22 cellular contexts compared by ENCODE assay signal in the genomic region with DNA sequence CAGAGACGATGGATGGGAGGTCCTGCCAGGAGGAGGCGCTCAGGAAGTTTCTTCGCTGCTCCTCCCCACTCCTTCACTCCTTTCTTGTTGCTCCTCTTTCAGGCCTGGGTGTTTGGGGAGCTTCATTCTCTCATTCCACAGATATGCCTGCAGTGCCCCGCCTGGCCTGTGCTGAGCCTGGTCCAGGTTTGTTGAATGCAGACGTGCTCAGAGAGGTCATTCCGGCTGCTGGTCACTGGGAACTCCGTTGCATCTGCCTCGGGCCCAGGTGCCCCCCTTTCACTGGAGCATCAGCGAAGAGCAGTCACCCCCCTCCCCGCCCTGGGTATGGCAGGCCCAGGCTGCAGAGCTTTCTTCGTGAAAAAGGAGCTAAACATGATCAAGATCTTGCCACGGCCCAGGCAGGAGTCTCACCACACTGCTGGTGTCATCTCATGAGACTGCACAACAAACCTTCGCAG. TPM values are rescaled to one million over a fixed set of nuclear protein-coding genes. Genes with fewer than 3 reads are reported as not detected.
A peak's percentile ranks its signal among the peaks of the same experiment; 100 is the strongest.
DNase-seq lines count a peak whose midpoint lies in the region; ATAC-seq, FAIRE-seq and TF ChIP-seq lines count a peak whose summit lies in the region.
"Had no signal": no experiment of that assay in that cellular context is flagged by ENCODE, and none has a peak within 500 bp of the region (broad histone marks: within the 10 kb centered on the region; RNA-seq: fewer than 3 reads in every experiment).

No MANE protein-coding gene starts in this region.

- peaks cover 0 to 9% (median 4%) of the 10 kb centered on the region in 3 experiments; a peak in 4 of 7 replicates for H3K36me3 Mint-ChIP-seq in H9 (ENCODE audit: insufficient read depth in 1 of 3, low read depth in 3 of 3)
- H3K36me3 Mint-ChIP-seq: IgD-negative memory B cell had no signal

- H4K8ac ChIP-seq in H9 (replicated peaks; ENCODE audit: insufficient read length, low read depth, low read length) = no peak overlapping the region

- POLR2A ChIA-PET in K562 (lab: Yijun Ruan, JAX) = interaction anchor here (0.6 to 0.7 kb wide), 3 partner anchors 34 to 566 kb away, joined by 3 read pairs; no protein-coding TSS in a partner anchor

- H3K4ac ChIP-seq in H9 (ENCODE audit: low read depth, low read length) = no peak overlapping the region

- H3K4me3 ChIP-seq in K562 = no peak overlapping the region
- H3K4me3 ChIP-seq: MG63, SJCRH30 had no signal

- H2AFZ ChIP-seq in H9 (ENCODE audit: low read length) (no peak overlapping the region), K562 (ENCODE audit: low read depth, low read length) (no peak overlapping the region)

- H4K5ac ChIP-seq in H9 (ENCODE audit: insufficient read length, low read depth, low read length) = no peak overlapping the region

- H3K36me3 ChIP-seq in K562 (ENCODE audit: control insufficient read depth, insufficient read depth, low read length) = no peaks in the 10 kb centered on the region
- H3K36me3 ChIP-seq: MG63, SJCRH30 had no signal

- in situ Hi-C loops in K562 (cut with MboI) = no loop called here

- intact Hi-C loops in K562 (cut with micrococcal nuclease) = loop anchor here (10.0 kb wide), 1 partner anchor 46 kb away; a partner anchor contains a TSS

- no peak overlapping the region for H3K4me3 Mint-ChIP-seq in H9
- H3K4me3 Mint-ChIP-seq: B cell, IgD-negative memory B cell had no signal

- no peak overlapping the region for H3K14ac ChIP-seq in H9 (ENCODE audit: insufficient read depth, low read length)

- no peak overlapping the region for H2BK15ac ChIP-seq in H9 (ENCODE audit: low read depth, low read length)

- H3K27me3 ChIP-seq in H9 (ENCODE audit: insufficient read depth, low read length) (no peaks in the 10 kb centered on the region), K562 (ENCODE audit: control insufficient read depth in 2 of 2, insufficient read depth in 2 of 2, low read length in 2 of 2) (peaks cover 0 to 8% of the 10 kb centered on the region in 2 experiments; a peak in 1 of 5 replicates)
- H3K27me3 ChIP-seq: MG63 had no signal

- H2BK120ac ChIP-seq in H9 (ENCODE audit: low read depth, low read length, poor library complexity, severe bottlenecking) = no peak overlapping the region

- H3K27ac Mint-ChIP-seq in H9 = no peak overlapping the region
- H3K27ac Mint-ChIP-seq: B cell, IgD-negative memory B cell had no signal

- peak; percentile 84 for ATAC-seq in K562
- ATAC-seq in GM19035 (IDR thresholded peaks at IDR 0.05; ENCODE audit: unreplicated experiment) = no peak
- ATAC-seq in HG02870 (IDR thresholded peaks at IDR 0.05; ENCODE audit: unreplicated experiment) = no peak
- ATAC-seq: PC-3 had no signal

- no peak overlapping the region for H2AK5ac ChIP-seq in H9 (ENCODE audit: insufficient read length, low read length)

- no peak overlapping the region for H3K56ac ChIP-seq in H9 (ENCODE audit: insufficient read length, low read depth, low read length)

- H3K23ac ChIP-seq in H9 (ENCODE audit: insufficient read length, low read depth, low read length) = no peak overlapping the region

- H4K20me1 ChIP-seq in H9 (ENCODE audit: control insufficient read depth, insufficient read depth, insufficient read length) (no peaks in the 10 kb centered on the region), K562 (replicated peaks; ENCODE audit: control insufficient read depth, insufficient read depth, low read length) (no peaks in the 10 kb centered on the region)

- H3K79me2 ChIP-seq in H9 (ENCODE audit: insufficient read depth, low read length) (no peaks in the 10 kb centered on the region), K562 (ENCODE audit: control insufficient read depth, insufficient read depth, low read length) (no peaks in the 10 kb centered on the region)

- no peak for TF ChIP-seq EP300 in K562 (IDR thresholded peaks at IDR 0.05; ENCODE audit: low read length)

- peaks cover 18 to 25% of the 10 kb centered on the region in 2 experiments for H3K9me3 Mint-ChIP-seq in H9

- H3K27me3 Mint-ChIP-seq in H9 (ENCODE audit: low read depth) = peaks cover 26% of the 10 kb centered on the region

- H2BK12ac ChIP-seq in H9 (ENCODE audit: insufficient read length, low read depth, low read length) = no peak overlapping the region

- peak in 1 of 2 experiments; percentile 30; a peak in 2 of 4 replicates for TF ChIP-seq RAD21 in K562 (CRISPR knock-in tag; conservative IDR thresholded peaks at IDR 0.05 in 1 of 2, IDR thresholded peaks at IDR 0.05 in 1 of 2)

- H2BK5ac ChIP-seq in H9 (ENCODE audit: insufficient read length, low read length) = no peak overlapping the region

- H4K91ac ChIP-seq in H9 (ENCODE audit: insufficient read length, low read depth, low read length) = no peak overlapping the region

- peak; percentile 43; the same call in 2 of the 3 replicates for TF ChIP-seq CTCF in H9 (conservative IDR thresholded peaks at IDR 0.05)
- peak; percentile 26 to 37 (median 34); a peak in 5 of 6 replicates for TF ChIP-seq CTCF in K562 (IDR thresholded peaks at IDR 0.05 in 2 of 3, conservative IDR thresholded peaks at IDR 0.05 in 1 of 3; ENCODE audit: insufficient read depth in 2 of 3, low read depth in 1 of 3, low read length in 3 of 3)

- H3K79me1 ChIP-seq in H9 (ENCODE audit: insufficient read depth, low read depth, low read length, poor library complexity, severe bottlenecking) = no peaks in the 10 kb centered on the region

- no peaks in the 10 kb centered on the region for H3K4me1 Mint-ChIP-seq in H9
- H3K4me1 Mint-ChIP-seq: B cell, IgD-negative memory B cell had no signal

- peaks cover 11% of the 10 kb centered on the region for H3K9me3 ChIP-seq in H9 (ENCODE audit: control insufficient read depth, low read depth, low read length)
- peaks cover 3% of the 10 kb centered on the region for H3K9me3 ChIP-seq in K562 (replicated peaks; ENCODE audit: control insufficient read depth, insufficient read depth, low read depth, low read length)
- H3K9me3 ChIP-seq: MG63, SJCRH30 had no signal

- H3K9ac ChIP-seq in H9 (ENCODE audit: extremely low read depth, insufficient read length, low read length) = no peak overlapping the region
- H3K9ac ChIP-seq in K562 (ENCODE audit: insufficient read depth in 1 of 2, low read depth in 2 of 2, low read length in 2 of 2) = no peak overlapping the region

- H3K9me1 ChIP-seq in K562 (ENCODE audit: control insufficient read depth, insufficient read depth, low read length) = no peaks in the 10 kb centered on the region

- FAIRE-seq in K562 (lab: Jason Lieb, UNC) = no peak
- FAIRE-seq: G401.6, HTR-8/SVneo had no signal

- peak; percentile 44 for DNase-seq in ELF-1 (ENCODE audit: low read depth, low spot score)
- peak; percentile 63 for DNase-seq in H9
- peak in 2 of 4 experiments; percentile 23 to 24 for DNase-seq in K562 (ENCODE audit: extremely low read depth in 1 of 4, low spot score in 3 of 4)
- DNase-seq in mesenteric fat pad (ENCODE audit: low spot score) = peak; percentile 72
- DNase-seq in stimulated activated CD4-positive, alpha-beta T cell treated with anti-CD3 and anti-CD28 coated beads, Interleukin-12 subunit alpha, Interleukin-12 subunit beta, amount 100 ng/mL, for 4 hours = no peak
- DNase-seq: DMS 273 treated with DMSO at 0.1 percent for 48 hours, DND-41, Kasumi-1, MG63, NCI-H1048, NCI-H1436 treated with DMSO at 0.1 percent for 48 hours, NCI-H2029, NCI-H2171, NCI-H526, PC-3, SJCRH30 had no signal

- no TSS peak for BruUV-seq in K562 (replicated peaks; lab: Mats Ljungman, UMichigan)

- no peak overlapping the region for H2BK20ac ChIP-seq in H9 (ENCODE audit: low read depth, low read length, poor library complexity, severe bottlenecking)

- no peak overlapping the region for H3K18ac ChIP-seq in H9 (ENCODE audit: insufficient read length, low read depth, low read length)

- WGBS in H9 (ENCODE audit: extremely low coverage, insufficient read length, low lambda C conversion rate) = no CpG with 5 or more reads among the region's 13 CpGs
- 32% methylated on average over 13 of the region's 13 CpGs for WGBS in K562 (ENCODE audit: insufficient coverage, low coverage, missing lambda C conversion rate)

- no peaks in the 10 kb centered on the region; the same call in 1 of the 2 replicates for H3K4me1 ChIP-seq in H9 (ENCODE audit: insufficient read depth, low read length)
- H3K4me1 ChIP-seq in K562 (replicated peaks in 1 of 2; ENCODE audit: control insufficient read depth in 2 of 2, insufficient read depth in 2 of 2, low read length in 2 of 2) = peaks cover 0 to 9% of the 10 kb centered on the region in 2 experiments; a peak in 2 of 5 replicates
- H3K4me1 ChIP-seq: SJCRH30 had no signal

- CTCF ChIA-PET in K562 (lab: Yijun Ruan, JAX; ENCODE audit: low intra/inter-chr PET ratio) = interaction anchor here (0.6 kb wide), 1 partner anchor 84 kb away, joined by 3 read pairs; no protein-coding TSS in a partner anchor

- H3T11ph ChIP-seq in H9 (ENCODE audit: low read length) = no peak overlapping the region

- no peak overlapping the region for H3K27ac ChIP-seq in H9 (ENCODE audit: insufficient read length, low read depth, low read length)
- H3K27ac ChIP-seq in K562 (ENCODE audit: extremely low read depth, low read depth, low read length) = no peak overlapping the region
- H3K27ac ChIP-seq: SJCRH30 had no signal

- no peak for TF ChIP-seq POLR2A in K562 (conservative IDR thresholded peaks at IDR 0.05)

- H3K23me2 ChIP-seq in H9 (ENCODE audit: insufficient read length, low read depth, low read length, poor library complexity, severe bottlenecking) = no peaks in the 10 kb centered on the region

- H3K4me2 ChIP-seq in H9 (ENCODE audit: insufficient read depth, insufficient read length, low read length) = no peak overlapping the region
- H3K4me2 ChIP-seq in K562 (ENCODE audit: insufficient read depth, low read length) = no peak overlapping the region

RNA-seq across cellular contexts. Expression of a gene that starts 15.5 kb away (rescaled TPM):
- 55.1 and 56.3 TPM in 2 replicates for total RNA-seq in H9 (2021)
- 12.6 and 19.9 TPM in 2 replicates for total RNA-seq in K562 (2011; cell fraction: chromatin; rRNA removed; ENCODE audit: low replicate concordance)
- 16.7 and 17.7 TPM in 2 replicates for total RNA-seq in K562 (2011; cell fraction: nucleolus; rRNA removed)
- total RNA-seq in K562 (2011; cell fraction: nucleoplasm; rRNA removed) = 13.4 and 15.6 TPM in 2 replicates
- total RNA-seq in K562 (2014; rRNA removed) = 61.3 and 68.3 TPM in 2 replicates
- total RNA-seq in K562 (2014; rRNA removed; fragmentation: Illumina TruSeq; extraction: Trizol) = 10.5 and 12.2 TPM in 2 replicates
- 30.4 and 31.8 TPM in 2 replicates for total RNA-seq in K562 (2015; rRNA removed; fragmentation: Illumina TruSeq; extraction: Trizol)
- total RNA-seq in K562 (2021) = 45.3 and 50.6 TPM in 2 replicates
- 12.3 and 14.3 TPM in 2 replicates for polyA plus RNA-seq in K562 (2011; rRNA removed)
- 11.6 and 21.6 TPM in 2 replicates for polyA plus RNA-seq in K562 (2011; cell fraction: cytosol; rRNA removed)
- polyA plus RNA-seq in K562 (2011; cell fraction: nucleus; rRNA removed) = 17.7 and 31.0 TPM in 2 replicates
- 23.2 and 31.5 TPM in 2 replicates for polyA plus RNA-seq in K562 (2012)
- polyA plus RNA-seq in K562 (2014; fragmentation: Illumina TruSeq; extraction: Trizol) = 14.7 and 26.5 TPM in 2 replicates
- polyA plus RNA-seq in K562 (2014; fragmentation: Nextera tagmentation; extraction: Ambion mirVana) = 1 to 10 TPM; 1.4 to 1.8 TPM
- 52.7 and 61.5 TPM in 2 replicates for polyA plus RNA-seq in K562 (2014; rRNA removed)
- polyA minus RNA-seq in K562 (2011; rRNA and poly(A)+ RNA removed) = 5.3 TPM in 2 replicates
- polyA minus RNA-seq in K562 (2011; cell fraction: cytosol; rRNA and poly(A)+ RNA removed) = 8.6 and 9.6 TPM in 2 replicates
- 5.5 and 8.2 TPM in 2 replicates for polyA minus RNA-seq in K562 (2011; cell fraction: nucleus; rRNA and poly(A)+ RNA removed)
- 15.8 TPM for total RNA-seq in mesenteric fat pad

RNA-seq across cellular contexts. Expression of a gene that starts 27.5 kb away (rescaled TPM):
- 60.1 and 63.7 TPM in 2 replicates for total RNA-seq in H9 (2021)
- 32.2 and 75.9 TPM in 2 replicates for total RNA-seq in K562 (2011; cell fraction: chromatin; rRNA removed; ENCODE audit: low replicate concordance)
- total RNA-seq in K562 (2011; cell fraction: nucleolus; rRNA removed) = 43.3 and 44.7 TPM in 2 replicates
- total RNA-seq in K562 (2011; cell fraction: nucleoplasm; rRNA removed) = 40.6 and 56.1 TPM in 2 replicates
- total RNA-seq in K562 (2014; rRNA removed) = 27.2 and 28.0 TPM in 2 replicates
- total RNA-seq in K562 (2014; rRNA removed; fragmentation: Illumina TruSeq; extraction: Trizol) = 7.7 and 9.4 TPM in 2 replicates
- total RNA-seq in K562 (2015; rRNA removed; fragmentation: Illumina TruSeq; extraction: Trizol) = 22.3 and 22.6 TPM in 2 replicates
- total RNA-seq in K562 (2021) = 32.4 and 35.6 TPM in 2 replicates
- 23.4 and 33.6 TPM in 2 replicates for polyA plus RNA-seq in K562 (2011; rRNA removed)
- 28.9 and 48.4 TPM in 2 replicates for polyA plus RNA-seq in K562 (2011; cell fraction: cytosol; rRNA removed)
- polyA plus RNA-seq in K562 (2011; cell fraction: nucleus; rRNA removed) = 91.8 and 102 TPM in 2 replicates
- 24.0 and 26.3 TPM in 2 replicates for polyA plus RNA-seq in K562 (2012)
- polyA plus RNA-seq in K562 (2014; fragmentation: Illumina TruSeq; extraction: Trizol) = 15.5 and 23.8 TPM in 2 replicates
- 1 to 10 TPM in 1 of 2 experiments, under 1 TPM in 1; 0.73 to 1.4 TPM for polyA plus RNA-seq in K562 (2014; fragmentation: Nextera tagmentation; extraction: Ambion mirVana)
- polyA plus RNA-seq in K562 (2014; rRNA removed) = 32.6 and 34.8 TPM in 2 replicates
- 12.6 and 25.7 TPM in 2 replicates for polyA minus RNA-seq in K562 (2011; rRNA and poly(A)+ RNA removed)
- 16.2 and 27.5 TPM in 2 replicates for polyA minus RNA-seq in K562 (2011; cell fraction: cytosol; rRNA and poly(A)+ RNA removed)
- 15.6 and 19.2 TPM in 2 replicates for polyA minus RNA-seq in K562 (2011; cell fraction: nucleus; rRNA and poly(A)+ RNA removed)
- total RNA-seq in mesenteric fat pad = 25.6 TPM

RNA-seq across cellular contexts. Expression of a gene that starts 27.6 kb away (rescaled TPM):
- 2,874 and 2,895 TPM in 2 replicates for total RNA-seq in H9 (2021)
- 435 and 818 TPM in 2 replicates for total RNA-seq in K562 (2011; cell fraction: chromatin; rRNA removed; ENCODE audit: low replicate concordance)
- 981 and 1,003 TPM in 2 replicates for total RNA-seq in K562 (2011; cell fraction: nucleolus; rRNA removed)
- 983 and 1,497 TPM in 2 replicates for total RNA-seq in K562 (2011; cell fraction: nucleoplasm; rRNA removed)
- total RNA-seq in K562 (2014; rRNA removed) = 2,031 and 2,305 TPM in 2 replicates
- total RNA-seq in K562 (2014; rRNA removed; fragmentation: Illumina TruSeq; extraction: Trizol) = 2,847 and 3,141 TPM in 2 replicates
- total RNA-seq in K562 (2015; rRNA removed; fragmentation: Illumina TruSeq; extraction: Trizol) = 3,167 and 3,195 TPM in 2 replicates
- total RNA-seq in K562 (2021) = 2,893 and 3,009 TPM in 2 replicates
- polyA plus RNA-seq in K562 (2011; rRNA removed) = 2,555 and 3,221 TPM in 2 replicates
- 2,594 and 3,399 TPM in 2 replicates for polyA plus RNA-seq in K562 (2011; cell fraction: cytosol; rRNA removed)
- polyA plus RNA-seq in K562 (2011; cell fraction: nucleus; rRNA removed) = 1,411 and 1,919 TPM in 2 replicates
- 2,443 and 5,674 TPM in 2 replicates for polyA plus RNA-seq in K562 (2012)
- polyA plus RNA-seq in K562 (2014; fragmentation: Illumina TruSeq; extraction: Trizol) = 3,627 and 3,760 TPM in 2 replicates
- 1,000 to 10,000 TPM; 1,935 to 2,418 TPM for polyA plus RNA-seq in K562 (2014; fragmentation: Nextera tagmentation; extraction: Ambion mirVana)
- 2,051 and 2,652 TPM in 2 replicates for polyA plus RNA-seq in K562 (2014; rRNA removed)
- 2,918 and 2,983 TPM in 2 replicates for polyA minus RNA-seq in K562 (2011; rRNA and poly(A)+ RNA removed)
- polyA minus RNA-seq in K562 (2011; cell fraction: cytosol; rRNA and poly(A)+ RNA removed) = 1,280 and 1,366 TPM in 2 replicates
- polyA minus RNA-seq in K562 (2011; cell fraction: nucleus; rRNA and poly(A)+ RNA removed) = 400 and 734 TPM in 2 replicates
- 1,535 TPM for total RNA-seq in mesenteric fat pad

RNA-seq across cellular contexts. Expression of a gene that starts 35.8 kb away (rescaled TPM):
- total RNA-seq in H9 (2021) (43.3 and 46.8 TPM in 2 replicates), K562 (2014; rRNA removed) (17.9 and 20.8 TPM in 2 replicates), K562 (2014; rRNA removed; fragmentation: Illumina TruSeq; extraction: Trizol) (20.9 and 21.2 TPM in 2 replicates), K562 (2015; rRNA removed; fragmentation: Illumina TruSeq; extraction: Trizol) (15.5 and 16.6 TPM in 2 replicates), K562 (2021) (26.7 and 26.8 TPM in 2 replicates), mesenteric fat pad (30.8 TPM)
- total RNA-seq in K562 (2011; cell fraction: chromatin; rRNA removed; ENCODE audit: low replicate concordance) = 14.8 and 38.0 TPM in 2 replicates
- 35.1 and 38.5 TPM in 2 replicates for total RNA-seq in K562 (2011; cell fraction: nucleolus; rRNA removed)
- 27.0 and 30.6 TPM in 2 replicates for total RNA-seq in K562 (2011; cell fraction: nucleoplasm; rRNA removed)
- polyA plus RNA-seq in K562 (2011; rRNA removed) (28.6 and 29.8 TPM in 2 replicates), K562 (2014; fragmentation: Illumina TruSeq; extraction: Trizol) (19.1 and 22.2 TPM in 2 replicates), K562 (2014; fragmentation: Nextera tagmentation; extraction: Ambion mirVana) (10 to 100 TPM; 16.1 to 16.3 TPM), K562 (2014; rRNA removed) (30.4 and 31.3 TPM in 2 replicates)
- polyA plus RNA-seq in K562 (2011; cell fraction: cytosol; rRNA removed) = 20.7 and 21.2 TPM in 2 replicates
- polyA plus RNA-seq in K562 (2011; cell fraction: nucleus; rRNA removed) = 52.8 and 56.6 TPM in 2 replicates
- 23.6 and 38.1 TPM in 2 replicates for polyA plus RNA-seq in K562 (2012)
- polyA minus RNA-seq in K562 (2011; rRNA and poly(A)+ RNA removed) = 10.4 and 13.1 TPM in 2 replicates
- 6.1 and 6.4 TPM in 2 replicates for polyA minus RNA-seq in K562 (2011; cell fraction: cytosol; rRNA and poly(A)+ RNA removed)
- polyA minus RNA-seq in K562 (2011; cell fraction: nucleus; rRNA and poly(A)+ RNA removed) = 7.0 and 9.7 TPM in 2 replicates

RNA-seq across cellular contexts. Expression of a gene that starts 35.9 kb away (rescaled TPM):
- total RNA-seq in H9 (2021) (44.4 and 46.1 TPM in 2 replicates), K562 (2014; rRNA removed) (82.5 and 83.0 TPM in 2 replicates), K562 (2014; rRNA removed; fragmentation: Illumina TruSeq; extraction: Trizol) (18.6 and 19.8 TPM in 2 replicates), K562 (2015; rRNA removed; fragmentation: Illumina TruSeq; extraction: Trizol) (37.0 and 37.3 TPM in 2 replicates), K562 (2021) (38.3 and 43.3 TPM in 2 replicates), mesenteric fat pad (13.5 TPM)
- total RNA-seq in K562 (2011; cell fraction: chromatin; rRNA removed; ENCODE audit: low replicate concordance) = 2.1 and 4.8 TPM in 2 replicates
- total RNA-seq in K562 (2011; cell fraction: nucleolus; rRNA removed) = 5.7 and 6.1 TPM in 2 replicates
- 3.4 and 7.6 TPM in 2 replicates for total RNA-seq in K562 (2011; cell fraction: nucleoplasm; rRNA removed)
- polyA plus RNA-seq in K562 (2011; rRNA removed) (7.3 and 9.7 TPM in 2 replicates), K562 (2014; fragmentation: Illumina TruSeq; extraction: Trizol) (21.3 and 32.2 TPM in 2 replicates), K562 (2014; fragmentation: Nextera tagmentation; extraction: Ambion mirVana) (10 to 100 TPM in 1 of 2 experiments, 1 to 10 TPM in 1; 5.5 to 10.2 TPM), K562 (2014; rRNA removed) (52.4 and 58.9 TPM in 2 replicates)
- 11.8 and 44.2 TPM in 2 replicates for polyA plus RNA-seq in K562 (2011; cell fraction: cytosol; rRNA removed)
- 6.8 and 14.0 TPM in 2 replicates for polyA plus RNA-seq in K562 (2011; cell fraction: nucleus; rRNA removed)
- 30.9 and 47.7 TPM in 2 replicates for polyA plus RNA-seq in K562 (2012)
- polyA minus RNA-seq in K562 (2011; rRNA and poly(A)+ RNA removed) = 7.6 TPM in 2 replicates
- polyA minus RNA-seq in K562 (2011; cell fraction: cytosol; rRNA and poly(A)+ RNA removed) = 10.3 and 16.3 TPM in 2 replicates
- 4.1 and 4.2 TPM in 2 replicates for polyA minus RNA-seq in K562 (2011; cell fraction: nucleus; rRNA and poly(A)+ RNA removed)
